ENCODE assay signal across 18 cellular contexts in the genomic region with DNA sequence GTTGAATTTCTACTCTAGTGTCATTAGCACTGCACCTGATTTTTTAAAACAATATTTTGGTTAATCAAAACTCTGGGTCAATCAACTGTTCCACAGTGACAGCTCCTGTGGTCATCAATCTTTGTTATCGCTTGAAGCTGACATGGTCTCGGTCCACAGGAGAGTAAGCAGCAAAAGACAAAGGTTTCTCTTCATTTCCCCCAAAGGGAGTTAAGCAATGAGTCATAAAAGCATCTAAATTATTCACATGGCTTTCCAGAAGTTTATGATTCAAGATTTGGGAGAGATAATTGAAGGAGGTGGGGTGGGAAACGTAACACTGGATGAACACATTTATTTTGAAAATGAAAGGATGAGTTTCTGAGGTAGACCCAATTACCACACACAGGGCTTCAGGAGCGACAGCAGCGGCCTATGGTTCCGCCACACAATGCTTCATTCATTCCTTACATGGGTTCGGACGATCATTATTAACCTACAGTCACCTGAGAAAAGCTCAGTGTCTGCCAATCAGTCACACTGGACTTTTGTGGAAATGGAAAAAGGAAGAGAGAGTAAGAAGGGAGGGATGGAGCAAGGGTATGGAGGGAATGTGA.
DNase-seq lines count a peak whose midpoint lies in the region; ATAC-seq, FAIRE-seq and TF ChIP-seq lines count a peak whose summit lies in the region.
"Had no signal": no experiment of that assay in that cellular context is flagged by ENCODE, and none has a peak within 500 bp of the region (broad histone marks: within the 10 kb centered on the region; RNA-seq: fewer than 3 reads in every experiment).

No MANE protein-coding gene starts in this region.

- H3K27me3 ChIP-seq in mammary epithelial cell (ENCODE audit: insufficient read depth, low read length) (no peaks in the 10 kb centered on the region), astrocyte (ENCODE audit: insufficient read depth, low read length) (no peaks in the 10 kb centered on the region), tibial nerve (no peaks in the 10 kb centered on the region)
- H3K27me3 ChIP-seq: SJCRH30 had no signal

- H3K27me3 Mint-ChIP-seq in MCF 10A (ENCODE audit: insufficient read depth, unreplicated experiment) (no peaks in the 10 kb centered on the region), astrocyte (ENCODE audit: low read depth, unreplicated experiment) (no peaks in the 10 kb centered on the region)
- H3K27me3 Mint-ChIP-seq: B cell had no signal

- H3K79me2 ChIP-seq in mammary epithelial cell (ENCODE audit: insufficient read depth, low read length) (no peaks in the 10 kb centered on the region), astrocyte (ENCODE audit: insufficient read depth, low read length) (no peaks in the 10 kb centered on the region)

- H3K4me2 ChIP-seq in mammary epithelial cell (ENCODE audit: insufficient read depth, low read depth, low read length), result no peak overlapping the region
- peak overlapping the region; percentile 40 for H3K4me2 ChIP-seq in astrocyte (ENCODE audit: low read length)

- peaks cover 8% of the 10 kb centered on the region for H3K9me3 Mint-ChIP-seq in MCF 10A (ENCODE audit: unreplicated experiment)
- H3K9me3 Mint-ChIP-seq in astrocyte (ENCODE audit: unreplicated experiment), result peaks cover 7% of the 10 kb centered on the region

- H3K36me3 Mint-ChIP-seq in MCF 10A (ENCODE audit: insufficient read depth, unreplicated experiment), result no peaks in the 10 kb centered on the region
- H3K36me3 Mint-ChIP-seq in astrocyte (ENCODE audit: low read depth, unreplicated experiment), result peaks cover 3% of the 10 kb centered on the region

- no peak for TF ChIP-seq CTCF in mammary epithelial cell (conservative IDR thresholded peaks at IDR 0.05 in 1 of 2, IDR thresholded peaks at IDR 0.05 in 1 of 2; ENCODE audit: extremely low read depth in 1 of 2, insufficient read depth in 1 of 2, low read depth in 1 of 2, low read length in 2 of 2)
- no peak for TF ChIP-seq CTCF in MCF 10A (IDR thresholded peaks at IDR 0.05; ENCODE audit: unreplicated experiment)
- TF ChIP-seq CTCF in astrocyte (IDR thresholded peaks at IDR 0.05; ENCODE audit: insufficient read depth, low read depth, low read length), result no peak
- TF ChIP-seq CTCF in tibial nerve (IDR thresholded peaks at IDR 0.05), result no peak

- H3K27ac Mint-ChIP-seq in MCF 10A (ENCODE audit: low read depth, unreplicated experiment) (no peak overlapping the region), astrocyte (ENCODE audit: unreplicated experiment) (peak overlapping the region; percentile 1)
- H3K27ac Mint-ChIP-seq: B cell had no signal

- 50% methylated on average over 8 of the region's 8 CpGs for WGBS in mammary epithelial cell (ENCODE audit: low coverage, missing lambda C conversion rate)
- WGBS in tibial nerve, 2 donors, result 73 to 83% methylated on average over 8 of the region's 8 CpGs

- H3K36me3 ChIP-seq in mammary epithelial cell (ENCODE audit: insufficient read depth, low read length) (no peaks in the 10 kb centered on the region), astrocyte (ENCODE audit: insufficient read depth, low read length) (no peaks in the 10 kb centered on the region), tibial nerve (no peaks in the 10 kb centered on the region)
- H3K36me3 ChIP-seq: SJCRH30 had no signal

- H3K4me1 Mint-ChIP-seq in MCF 10A (ENCODE audit: insufficient read depth, unreplicated experiment), result peaks cover 6% of the 10 kb centered on the region
- H3K4me1 Mint-ChIP-seq in astrocyte (ENCODE audit: low read depth, unreplicated experiment), result peaks cover 36% of the 10 kb centered on the region
- H3K4me1 Mint-ChIP-seq: B cell had no signal

- no peak overlapping the region for H3K4me3 Mint-ChIP-seq in MCF 10A (ENCODE audit: unreplicated experiment)
- no peak overlapping the region for H3K4me3 Mint-ChIP-seq in astrocyte (ENCODE audit: unreplicated experiment)
- H3K4me3 Mint-ChIP-seq: B cell had no signal

- DNase-seq in mammary epithelial cell (peak; percentile 10), MCF 10A (ENCODE audit: unreplicated experiment) (no peak), astrocyte (ENCODE audit: low read depth) (no peak), kidney tubule cell (ENCODE audit: low spot score) (peak; percentile 54), renal cortical epithelial cell (ENCODE audit: low read depth) (peak; percentile 27), tibial nerve (ENCODE audit: low spot score in 2 of 2) (no peak)
- no peak for DNase-seq in activated effector memory CD4-positive, alpha-beta T cell treated with Interleukin-2 at 50 U/mL for 16 hours
- DNase-seq: 8988T, COR-L47, GDM1, HCEC 1CT, NCI-H1105 treated with DMSO at 0.1 percent for 48 hours, NCI-H187, NCI-H2227 treated with DMSO at 0.1 percent for 48 hours, NCI-H526, SJCRH30 had no signal

- intact Hi-C loops in mammary epithelial cell (cut with micrococcal nuclease), result no loop called here
- intact Hi-C loops in MCF 10A (cut with micrococcal nuclease), result loop anchor here (10.0 kb wide), 1 partner anchor 1531 kb away; no protein-coding TSS in a partner anchor

- dilution Hi-C loops in mammary epithelial cell (cut with HindIII; ENCODE audit: low sequenced_read_pairs), result no loop called here

- no peak for TF ChIP-seq EP300 in tibial nerve (IDR thresholded peaks at IDR 0.05)

- peak; percentile 54 for FAIRE-seq in astrocyte (lab: Jason Lieb, UNC)

- H2AFZ ChIP-seq in mammary epithelial cell (ENCODE audit: low read depth, low read length), result no peak overlapping the region
- H2AFZ ChIP-seq in astrocyte (ENCODE audit: low read depth, low read length), result no peak overlapping the region

- no TSS peak for BruUV-seq in mammary epithelial cell (replicated peaks; lab: Mats Ljungman, UMichigan)
- BruUV-seq in MCF 10A (replicated peaks; lab: Mats Ljungman, UMichigan), result no TSS peak

- in situ Hi-C loops in mammary epithelial cell (cut with MboI; ENCODE audit: low sequenced_read_pairs in 2 of 2), result no loop called here

- H3K9me3 ChIP-seq in mammary epithelial cell (replicated peaks; ENCODE audit: insufficient read depth, low read length) (no peaks in the 10 kb centered on the region), astrocyte (ENCODE audit: insufficient read depth, low read depth, low read length) (peaks cover 2% of the 10 kb centered on the region), tibial nerve (no peaks in the 10 kb centered on the region)
- H3K9me3 ChIP-seq: SJCRH30 had no signal

- H3K4me1 ChIP-seq in mammary epithelial cell (ENCODE audit: insufficient read depth, low read length) (no peaks in the 10 kb centered on the region), astrocyte (ENCODE audit: insufficient read depth, low read length) (peaks cover 28% of the 10 kb centered on the region), tibial nerve (peaks cover 0 to 14% (median 3%) of the 10 kb centered on the region in 4 donors)

- H3K27ac ChIP-seq in mammary epithelial cell (ENCODE audit: insufficient read depth, low read depth, low read length) (no peak overlapping the region), astrocyte (ENCODE audit: low read depth, low read length) (no peak overlapping the region), tibial nerve (no peak overlapping the region)
- H3K27ac ChIP-seq: SJCRH30 had no signal

- H4K20me1 ChIP-seq in mammary epithelial cell (ENCODE audit: insufficient read depth, low read length) (no peaks in the 10 kb centered on the region), astrocyte (ENCODE audit: insufficient read depth, low read length) (no peaks in the 10 kb centered on the region)

- CTCF ChIA-PET in mammary epithelial cell (lab: Charles Lee; ENCODE audit: low non-redundant PET), result no interaction called here
- CTCF ChIA-PET in MCF 10A (lab: Yijun Ruan, JAX), result interaction anchor here (0.6 kb wide), 1 partner anchor 1400 kb away, joined by 3 read pairs; no protein-coding TSS in a partner anchor

- H3K4me3 ChIP-seq in mammary epithelial cell (replicated peaks in 1 of 3; ENCODE audit: insufficient read depth in 1 of 3, low read depth in 2 of 3, low read length in 3 of 3) (no peak overlapping the region), astrocyte (ENCODE audit: insufficient read depth, low read depth, low read length) (no peak overlapping the region), tibial nerve (no peak overlapping the region)
- H3K4me3 ChIP-seq: SJCRH30 had no signal

- H3K9ac ChIP-seq in mammary epithelial cell (ENCODE audit: insufficient read depth, low read length) (no peak overlapping the region), astrocyte (ENCODE audit: low read length) (no peak overlapping the region)

- no peak for ATAC-seq in HG02938 (IDR thresholded peaks at IDR 0.05; ENCODE audit: unreplicated experiment)

- POLR2A ChIA-PET in MCF 10A (lab: Yijun Ruan, JAX), result interaction anchor here (0.5 kb wide), 1 partner anchor 505 kb away, joined by 3 read pairs; no protein-coding TSS in a partner anchor

- no peak for TF ChIP-seq POLR2A in tibial nerve (IDR thresholded peaks at IDR 0.05)

Comparison
In these comparisons a context has a peak if more than half of its experiments do, and no peak if none do; other contexts are left out.
1. DNase-seq: peak in mammary epithelial cell (single experiment), kidney tubule cell (single experiment) and renal cortical epithelial cell (single experiment); none in MCF 10A (single experiment), astrocyte (single experiment), activated effector memory CD4-positive, alpha-beta T cell treated with Interleukin-2 at 50 U/mL for 16 hours (single experiment) and tibial nerve (0 of 2).